Comparison of ENCODE assay signal across 12 cellular contexts in the genomic region with DNA sequence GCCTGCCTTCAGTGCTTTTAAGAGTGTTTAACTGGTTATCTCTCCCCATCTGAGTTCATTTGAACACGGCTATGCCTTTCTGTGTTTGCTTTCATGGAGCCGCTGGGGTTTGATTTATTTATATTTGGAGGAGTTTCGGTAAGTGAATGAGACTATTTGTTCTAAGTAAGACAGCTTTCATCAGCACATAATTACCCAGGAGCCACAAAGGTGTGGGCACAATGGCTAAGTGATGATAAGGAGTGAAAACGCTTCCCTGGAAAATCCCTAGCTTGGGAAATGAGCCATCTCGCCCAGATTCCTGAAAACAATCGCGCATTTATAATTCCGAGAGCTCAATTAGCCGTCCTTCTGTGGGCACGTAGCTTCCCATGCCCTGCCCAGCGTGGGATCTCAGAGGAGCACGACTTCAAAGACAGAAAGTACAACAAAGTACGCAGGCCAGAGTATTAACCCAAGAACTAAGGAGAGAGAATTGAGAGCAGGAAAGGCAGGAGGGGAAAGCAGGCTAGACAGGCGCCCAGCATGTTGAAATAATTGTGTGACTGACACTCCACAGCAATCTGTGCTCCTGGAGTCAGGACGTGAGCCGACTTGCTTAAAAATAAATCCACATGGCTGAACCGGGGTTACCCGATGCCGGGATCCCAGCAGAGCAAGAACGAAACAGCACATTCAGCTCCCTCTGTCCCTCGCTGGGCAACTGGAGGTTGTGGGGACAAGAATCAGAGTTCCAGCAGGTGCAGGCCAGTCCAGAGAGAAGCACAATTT.
DNase-seq lines count a peak whose midpoint lies in the region; ATAC-seq and TF ChIP-seq lines count a peak whose summit lies in the region.
"Had no signal": no experiment of that assay in that cellular context is flagged by ENCODE, and none has a peak within 500 bp of the region (broad histone marks: within the 10 kb centered on the region; RNA-seq: fewer than 3 reads in every experiment).

No MANE protein-coding gene starts in this region.

- H3K9me3 ChIP-seq in esophagus squamous epithelium (peaks cover 0 to 1% (median 0%) of the 10 kb centered on the region in 3 donors), vagina (no peaks in the 10 kb centered on the region)

- TF ChIP-seq CTCF in esophagus squamous epithelium (IDR thresholded peaks at IDR 0.05): no peak
- no peak for TF ChIP-seq CTCF in nephron (IDR thresholded peaks at IDR 0.05; ENCODE audit: unreplicated experiment in 3 of 3)
- TF ChIP-seq CTCF in vagina (IDR thresholded peaks at IDR 0.05): no peak

- peak overlapping the region; percentile 10 to 29 (median 23) for H3K27ac Mint-ChIP-seq in nephron
- H3K27ac Mint-ChIP-seq in activated T-helper 2 cell treated with anti-CD3 and anti-CD28 coated beads, Interferon-gamma antibody, Interleukin-2, Interleukin-4, amounts not matched to agents 10 μg/mL and 5 μg/mL and 100 μg/mL, durations not matched to agents 14 hours and 24 hours and 36 hours: no peak overlapping the region
- H3K27ac Mint-ChIP-seq: activated CD8-positive, alpha-beta memory T cell treated with anti-CD3 and anti-CD28 coated beads, Interleukin-2, amount 10 ng/mL, durations not matched to agents 7 days and 5 days had no signal

- no peak overlapping the region for H3K4me3 Mint-ChIP-seq in nephron
- no peak overlapping the region for H3K4me3 Mint-ChIP-seq in activated T-helper 2 cell treated with anti-CD3 and anti-CD28 coated beads, Interferon-gamma antibody, Interleukin-2, Interleukin-4, amounts not matched to agents 10 μg/mL and 5 μg/mL and 100 μg/mL, durations not matched to agents 14 hours and 24 hours and 36 hours (ENCODE audit: low read depth)
- H3K4me3 Mint-ChIP-seq: activated CD8-positive, alpha-beta memory T cell treated with anti-CD3 and anti-CD28 coated beads, Interleukin-2, amount 10 ng/mL, durations not matched to agents 7 days and 5 days had no signal

- H3K27me3 Mint-ChIP-seq in nephron (ENCODE audit: low read depth): no peaks in the 10 kb centered on the region
- no peaks in the 10 kb centered on the region for H3K27me3 Mint-ChIP-seq in activated T-helper 2 cell treated with anti-CD3 and anti-CD28 coated beads, Interferon-gamma antibody, Interleukin-2, Interleukin-4, amounts not matched to agents 10 μg/mL and 5 μg/mL and 100 μg/mL, durations not matched to agents 14 hours and 24 hours and 36 hours (ENCODE audit: low read depth)
- H3K27me3 Mint-ChIP-seq: activated CD8-positive, alpha-beta memory T cell treated with anti-CD3 and anti-CD28 coated beads, Interleukin-2, amount 10 ng/mL, durations not matched to agents 7 days and 5 days had no signal

- H3K27ac ChIP-seq in esophagus squamous epithelium (peak overlapping the region; percentile 77 to 82 (median 80)), vagina (peak overlapping the region; percentile 60)

- WGBS in esophagus squamous epithelium, 2 donors: 22 to 45% methylated on average over 20 to 21 of the region's 21 CpGs

- H3K27me3 ChIP-seq in esophagus squamous epithelium (no peaks in the 10 kb centered on the region), vagina (no peaks in the 10 kb centered on the region)

- H3K4me1 ChIP-seq in esophagus squamous epithelium: peaks cover 0 to 26% (median 7%) of the 10 kb centered on the region in 3 donors
- peaks cover 10% of the 10 kb centered on the region for H3K4me1 ChIP-seq in vagina

- DNase-seq in Right ventricle myocardium superior (peak; percentile 51), left cardiac atrium (no peak), esophagus squamous epithelium (lab: John Stamatoyannopoulos, UW) (no peak), vagina (ENCODE audit: extremely low spot score in 2 of 2) (no peak)
- no peak for DNase-seq in activated T-helper 2 cell treated with anti-CD3 and anti-CD28 coated beads, Interferon-gamma antibody, Interleukin-2, Interleukin-4, amounts not matched to agents 10 μg/mL and 5 μg/mL and 100 μg/mL, durations not matched to agents 14 hours and 24 hours and 36 hours (ENCODE audit: low spot score)
- DNase-seq: activated CD8-positive, alpha-beta memory T cell treated with anti-CD3 and anti-CD28 coated beads, Interleukin-2, amount 10 ng/mL, durations not matched to agents 7 days and 5 days; NCI-H187 treated with DMSO at 0.1 percent for 48 hours; stimulated activated CD4-positive, alpha-beta T cell treated with anti-CD3 and anti-CD28 coated beads, Interleukin-15, amount 100 ng/mL, for 24 hours; substantia nigra had no signal

- peaks cover 7% of the 10 kb centered on the region for H3K4me1 Mint-ChIP-seq in nephron
- H3K4me1 Mint-ChIP-seq in activated T-helper 2 cell treated with anti-CD3 and anti-CD28 coated beads, Interferon-gamma antibody, Interleukin-2, Interleukin-4, amounts not matched to agents 10 μg/mL and 5 μg/mL and 100 μg/mL, durations not matched to agents 14 hours and 24 hours and 36 hours (ENCODE audit: low read depth): no peaks in the 10 kb centered on the region
- H3K4me1 Mint-ChIP-seq: activated CD8-positive, alpha-beta memory T cell treated with anti-CD3 and anti-CD28 coated beads, Interleukin-2, amount 10 ng/mL, durations not matched to agents 7 days and 5 days had no signal

- TF ChIP-seq POLR2A in esophagus squamous epithelium (IDR thresholded peaks at IDR 0.05) (no peak), vagina (IDR thresholded peaks at IDR 0.05) (no peak)

- no peaks in the 10 kb centered on the region for H3K9me3 Mint-ChIP-seq in nephron
- peaks cover 4% of the 10 kb centered on the region for H3K9me3 Mint-ChIP-seq in activated T-helper 2 cell treated with anti-CD3 and anti-CD28 coated beads, Interferon-gamma antibody, Interleukin-2, Interleukin-4, amounts not matched to agents 10 μg/mL and 5 μg/mL and 100 μg/mL, durations not matched to agents 14 hours and 24 hours and 36 hours

- H3K4me3 ChIP-seq in esophagus squamous epithelium: peak overlapping the region in 3 of 4 donors; percentile 18 to 34 (median 23)
- peak overlapping the region in 1 of 2 donors; percentile 7 for H3K4me3 ChIP-seq in vagina

- intact Hi-C loops in Right ventricle myocardium superior (cut with DNase I): no loop called here
- intact Hi-C loops in left cardiac atrium (cut with DNase I): no loop called here
- intact Hi-C loops in esophagus squamous epithelium (cut with DNase I): no loop called here
- intact Hi-C loops in vagina (cut with DNase I): no loop called here
- intact Hi-C loops in activated T-helper 2 cell treated with anti-CD3 and anti-CD28 coated beads, Interferon-gamma antibody, Interleukin-2, Interleukin-4, amounts not matched to agents 10 μg/mL and 5 μg/mL and 100 μg/mL, durations not matched to agents 14 hours and 24 hours and 36 hours (cut with micrococcal nuclease): no loop called here

- peaks cover 24% of the 10 kb centered on the region for H3K36me3 Mint-ChIP-seq in nephron (ENCODE audit: low read depth)
- peaks cover 11% of the 10 kb centered on the region for H3K36me3 Mint-ChIP-seq in activated T-helper 2 cell treated with anti-CD3 and anti-CD28 coated beads, Interferon-gamma antibody, Interleukin-2, Interleukin-4, amounts not matched to agents 10 μg/mL and 5 μg/mL and 100 μg/mL, durations not matched to agents 14 hours and 24 hours and 36 hours (ENCODE audit: low read depth)

- H3K36me3 ChIP-seq in esophagus squamous epithelium: peaks cover 0 to 6% (median 0%) of the 10 kb centered on the region in 3 donors
- H3K36me3 ChIP-seq in vagina: peaks cover 0 to under 1% of the 10 kb centered on the region in 2 donors

- ATAC-seq in Right ventricle myocardium superior (ENCODE audit: poor library complexity): peak; percentile 90
- no peak for ATAC-seq in left cardiac atrium
- ATAC-seq in HG02798 (IDR thresholded peaks at IDR 0.05; ENCODE audit: poor library complexity, unreplicated experiment): no peak
- ATAC-seq in HG03571 (IDR thresholded peaks at IDR 0.05; ENCODE audit: unreplicated experiment): no peak
- ATAC-seq: activated CD8-positive, alpha-beta memory T cell treated with anti-CD3 and anti-CD28 coated beads, Interleukin-2, amount 10 ng/mL, durations not matched to agents 7 days and 5 days had no signal
